Comparison of ENCODE assay signal across 18 cellular contexts in the genomic region with DNA sequence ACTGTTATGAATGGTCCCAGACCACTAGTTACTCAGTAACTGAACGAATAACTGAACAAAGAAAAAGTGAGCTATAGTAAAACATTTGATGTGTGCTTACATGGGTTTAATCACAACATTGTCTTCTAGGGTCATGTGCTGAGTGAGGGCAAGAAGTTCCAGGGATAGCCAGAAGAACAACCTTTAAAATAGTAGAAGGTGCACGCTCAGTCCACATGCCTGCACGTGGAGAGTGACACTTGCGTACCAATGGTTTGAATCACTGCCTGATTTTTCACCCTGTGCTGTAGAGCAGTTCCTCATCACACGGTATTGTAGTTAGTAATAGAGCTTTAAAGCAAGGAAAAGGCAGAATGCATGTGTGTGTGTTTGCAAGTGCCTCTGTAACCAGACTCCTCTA.
DNase-seq lines count a peak whose midpoint lies in the region; ATAC-seq, FAIRE-seq and TF ChIP-seq lines count a peak whose summit lies in the region.
"Had no signal": no experiment of that assay in that cellular context is flagged by ENCODE, and none has a peak within 500 bp of the region (broad histone marks: within the 10 kb centered on the region; RNA-seq: fewer than 3 reads in every experiment).

No MANE protein-coding gene starts in this region.

- 7% methylated on average over 5 of the region's 5 CpGs for WGBS in HepG2 (ENCODE audit: low lambda C conversion rate)
- 51% methylated on average over 5 of the region's 5 CpGs for WGBS in right lobe of liver (ENCODE audit: insufficient coverage, low coverage, low lambda C conversion rate, missing lambda C conversion rate)

- no peaks in the 10 kb centered on the region for H3K9me3 ChIP-seq in HepG2 (ENCODE audit: low read length)
- no peaks in the 10 kb centered on the region for H3K9me3 ChIP-seq in right lobe of liver
- H3K9me3 ChIP-seq: BLaER1 treated with 17β-estradiol and CSF1 and Interleukin-3, amounts not matched to agents 10 nM and 100 nM; HAP-1 had no signal

- intact Hi-C loops in HepG2 (cut with micrococcal nuclease; ENCODE audit: unreplicated experiment): no loop called here
- intact Hi-C loops in right lobe of liver (cut with DNase I): no loop called here
- intact Hi-C loops in dorsolateral prefrontal cortex (cut with DNase I): no loop called here

- H3K27ac ChIP-seq in HepG2 (ENCODE audit: extremely low read length, insufficient read depth, low read length) (no peak overlapping the region), right lobe of liver (no peak overlapping the region), angular gyrus (ENCODE audit: low read depth, low read length) (peak overlapping the region; percentile 50), dorsolateral prefrontal cortex (peak overlapping the region in 38 of 59 donors; percentile 2 to 82 (median 49))
- H3K27ac ChIP-seq: BLaER1 treated with 17β-estradiol and CSF1 and Interleukin-3, amounts not matched to agents 10 nM and 100 nM; GM23248 had no signal

- TF ChIP-seq POLR2A in HepG2 (IDR thresholded peaks at IDR 0.05; ENCODE audit: insufficient read depth in 1 of 2, low read depth in 2 of 2, low read length in 2 of 2) (no peak), right lobe of liver (IDR thresholded peaks at IDR 0.05) (no peak)

- no peak for TF ChIP-seq CTCF in HepG2 (CRISPR knock-in tag; IDR thresholded peaks at IDR 0.05)
- no peak for TF ChIP-seq CTCF in right lobe of liver (IDR thresholded peaks at IDR 0.05)
- no peak for TF ChIP-seq CTCF in dorsolateral prefrontal cortex (IDR thresholded peaks at IDR 0.05 in 54 of 56, conservative IDR thresholded peaks at IDR 0.05 in 2 of 56; ENCODE audit: low read depth in 1 of 56, partially characterized antibody in 56 of 56)

- TF ChIP-seq EP300 in HepG2 (IDR thresholded peaks at IDR 0.05; ENCODE audit: low read depth in 2 of 2, low read length in 2 of 2): no peak
- no peak for TF ChIP-seq EP300 in HepG2 (CRISPR knock-in tag; IDR thresholded peaks at IDR 0.05; ENCODE audit: borderline replicate concordance)

- H4K20me1 ChIP-seq in HepG2 (ENCODE audit: insufficient read depth, low read length): no peaks in the 10 kb centered on the region
- H4K20me1 ChIP-seq: BLaER1 treated with 17β-estradiol and CSF1 and Interleukin-3, amounts not matched to agents 10 nM and 100 nM had no signal

- no peak for TF ChIP-seq RAD21 in HepG2 (CRISPR knock-in tag; IDR thresholded peaks at IDR 0.05)

- H3K4me1 ChIP-seq in HepG2 (ENCODE audit: insufficient read depth, low read length) (no peaks in the 10 kb centered on the region), right lobe of liver (no peaks in the 10 kb centered on the region)
- H3K4me1 ChIP-seq: BLaER1 treated with 17β-estradiol and CSF1 and Interleukin-3, amounts not matched to agents 10 nM and 100 nM; HAP-1 had no signal

- no peak overlapping the region for H3K9ac ChIP-seq in HepG2 (ENCODE audit: insufficient read depth, low read depth, low read length)
- H3K9ac ChIP-seq: BLaER1 treated with 17β-estradiol and CSF1 and Interleukin-3, amounts not matched to agents 10 nM and 100 nM; GM23248 had no signal

- H3K27me3 ChIP-seq in HepG2 (ENCODE audit: control insufficient read depth in 1 of 2, insufficient read depth in 2 of 2, low read length in 2 of 2): peaks cover 0 to under 1% of the 10 kb centered on the region in 2 experiments; a peak in 2 of 5 replicates
- no peaks in the 10 kb centered on the region for H3K27me3 ChIP-seq in right lobe of liver
- no peaks in the 10 kb centered on the region for H3K27me3 ChIP-seq in dorsolateral prefrontal cortex
- H3K27me3 ChIP-seq: BLaER1 treated with 17β-estradiol and CSF1 and Interleukin-3, amounts not matched to agents 10 nM and 100 nM had no signal

- H2AFZ ChIP-seq in HepG2 (ENCODE audit: low read length): no peak overlapping the region
- H2AFZ ChIP-seq: GM23248 had no signal

- no peak overlapping the region for H3K4me3 ChIP-seq in HepG2 (replicated peaks in 1 of 3; ENCODE audit: insufficient read depth in 1 of 3, low read depth in 2 of 3, low read length in 3 of 3)
- no peak overlapping the region for H3K4me3 ChIP-seq in right lobe of liver
- no peak overlapping the region for H3K4me3 ChIP-seq in dorsolateral prefrontal cortex
- H3K4me3 ChIP-seq: BLaER1 treated with 17β-estradiol and CSF1 and Interleukin-3, amounts not matched to agents 10 nM and 100 nM; GM23248; HAP-1 had no signal

- H3K4me2 ChIP-seq in HepG2 (ENCODE audit: low read depth, low read length): no peak overlapping the region
- H3K4me2 ChIP-seq: BLaER1 treated with 17β-estradiol and CSF1 and Interleukin-3, amounts not matched to agents 10 nM and 100 nM had no signal

- in situ Hi-C loops in HepG2 (cut with HindIII; ENCODE audit: extremely low pct_ligation_motif_present, low pct_unique_long_range_greater_than_20kb): no loop called here

- no peaks in the 10 kb centered on the region for H3K79me2 ChIP-seq in HepG2 (ENCODE audit: insufficient read depth, low read length)

- FAIRE-seq in HepG2 (lab: Jason Lieb, UNC): no peak
- FAIRE-seq: G401.6, GM12892, GM18507, HTR-8/SVneo had no signal

- ATAC-seq in HepG2 (no peak), right lobe of liver (no peak)
- ATAC-seq: CD8-positive, alpha-beta T cell had no signal

- POLR2A ChIA-PET in HepG2 (lab: Yijun Ruan, JAX): no interaction called here

- no TSS peak for BruUV-seq in HepG2 (replicated peaks; lab: Mats Ljungman, UMichigan)

- no peaks in the 10 kb centered on the region for H3K36me3 ChIP-seq in HepG2 (replicated peaks in 1 of 2; ENCODE audit: control insufficient read depth in 1 of 2, insufficient read depth in 2 of 2, low read length in 2 of 2)
- no peaks in the 10 kb centered on the region for H3K36me3 ChIP-seq in right lobe of liver
- H3K36me3 ChIP-seq: BLaER1 treated with 17β-estradiol and CSF1 and Interleukin-3, amounts not matched to agents 10 nM and 100 nM; HAP-1 had no signal

- no peak for DNase-seq in HepG2 (ENCODE audit: low spot score)
- DNase-seq in right lobe of liver: no peak
- DNase-seq in dorsolateral prefrontal cortex: no peak
- no peak for DNase-seq in NCI-H524 treated with DMSO at 0.1 percent for 48 hours (lab: John Stamatoyannopoulos, UW)
- DNase-seq in superior temporal gyrus (ENCODE audit: extremely low spot score): no peak
- no peak for DNase-seq in activated CD8-positive, alpha-beta memory T cell treated with anti-CD3 and anti-CD28 coated beads, Interleukin-2, amount 50 U/mL, for 48 hours
- DNase-seq: CD8-positive, alpha-beta T cell; DMS 273 treated with DMSO at 0.1 percent for 48 hours; DMS53; DND-41; GM23248 had no signal

- CTCF ChIA-PET in HepG2 (lab: Yijun Ruan, JAX; ENCODE audit: low intra/inter-chr PET ratio, low total read pairs): no interaction called here

TF ChIP-seq in HepG2, 621 proteins besides CTCF, POLR2A, EP300 and RAD21 (continues in another document):
- TF ChIP-seq, protein P1, sequence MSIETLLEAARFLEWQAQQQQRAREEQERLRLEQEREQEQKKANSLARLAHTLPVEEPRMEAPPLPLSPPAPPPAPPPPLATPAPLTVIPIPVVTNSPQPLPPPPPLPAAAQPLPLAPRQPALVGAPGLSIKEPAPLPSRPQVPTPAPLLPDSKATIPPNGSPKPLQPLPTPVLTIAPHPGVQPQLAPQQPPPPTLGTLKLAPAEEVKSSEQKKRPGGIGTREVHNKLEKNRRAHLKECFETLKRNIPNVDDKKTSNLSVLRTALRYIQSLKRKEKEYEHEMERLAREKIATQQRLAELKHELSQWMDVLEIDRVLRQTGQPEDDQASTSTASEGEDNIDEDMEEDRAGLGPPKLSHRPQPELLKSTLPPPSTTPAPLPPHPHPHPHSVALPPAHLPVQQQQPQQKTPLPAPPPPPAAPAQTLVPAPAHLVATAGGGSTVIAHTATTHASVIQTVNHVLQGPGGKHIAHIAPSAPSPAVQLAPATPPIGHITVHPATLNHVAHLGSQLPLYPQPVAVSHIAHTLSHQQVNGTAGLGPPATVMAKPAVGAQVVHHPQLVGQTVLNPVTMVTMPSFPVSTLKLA (IDR thresholded peaks at IDR 0.05): peak; percentile 42
- TF ChIP-seq ZFP90 (CRISPR knock-in tag; IDR thresholded peaks at IDR 0.05; ENCODE audit: borderline replicate concordance): no peak
- TF ChIP-seq, protein P2, sequence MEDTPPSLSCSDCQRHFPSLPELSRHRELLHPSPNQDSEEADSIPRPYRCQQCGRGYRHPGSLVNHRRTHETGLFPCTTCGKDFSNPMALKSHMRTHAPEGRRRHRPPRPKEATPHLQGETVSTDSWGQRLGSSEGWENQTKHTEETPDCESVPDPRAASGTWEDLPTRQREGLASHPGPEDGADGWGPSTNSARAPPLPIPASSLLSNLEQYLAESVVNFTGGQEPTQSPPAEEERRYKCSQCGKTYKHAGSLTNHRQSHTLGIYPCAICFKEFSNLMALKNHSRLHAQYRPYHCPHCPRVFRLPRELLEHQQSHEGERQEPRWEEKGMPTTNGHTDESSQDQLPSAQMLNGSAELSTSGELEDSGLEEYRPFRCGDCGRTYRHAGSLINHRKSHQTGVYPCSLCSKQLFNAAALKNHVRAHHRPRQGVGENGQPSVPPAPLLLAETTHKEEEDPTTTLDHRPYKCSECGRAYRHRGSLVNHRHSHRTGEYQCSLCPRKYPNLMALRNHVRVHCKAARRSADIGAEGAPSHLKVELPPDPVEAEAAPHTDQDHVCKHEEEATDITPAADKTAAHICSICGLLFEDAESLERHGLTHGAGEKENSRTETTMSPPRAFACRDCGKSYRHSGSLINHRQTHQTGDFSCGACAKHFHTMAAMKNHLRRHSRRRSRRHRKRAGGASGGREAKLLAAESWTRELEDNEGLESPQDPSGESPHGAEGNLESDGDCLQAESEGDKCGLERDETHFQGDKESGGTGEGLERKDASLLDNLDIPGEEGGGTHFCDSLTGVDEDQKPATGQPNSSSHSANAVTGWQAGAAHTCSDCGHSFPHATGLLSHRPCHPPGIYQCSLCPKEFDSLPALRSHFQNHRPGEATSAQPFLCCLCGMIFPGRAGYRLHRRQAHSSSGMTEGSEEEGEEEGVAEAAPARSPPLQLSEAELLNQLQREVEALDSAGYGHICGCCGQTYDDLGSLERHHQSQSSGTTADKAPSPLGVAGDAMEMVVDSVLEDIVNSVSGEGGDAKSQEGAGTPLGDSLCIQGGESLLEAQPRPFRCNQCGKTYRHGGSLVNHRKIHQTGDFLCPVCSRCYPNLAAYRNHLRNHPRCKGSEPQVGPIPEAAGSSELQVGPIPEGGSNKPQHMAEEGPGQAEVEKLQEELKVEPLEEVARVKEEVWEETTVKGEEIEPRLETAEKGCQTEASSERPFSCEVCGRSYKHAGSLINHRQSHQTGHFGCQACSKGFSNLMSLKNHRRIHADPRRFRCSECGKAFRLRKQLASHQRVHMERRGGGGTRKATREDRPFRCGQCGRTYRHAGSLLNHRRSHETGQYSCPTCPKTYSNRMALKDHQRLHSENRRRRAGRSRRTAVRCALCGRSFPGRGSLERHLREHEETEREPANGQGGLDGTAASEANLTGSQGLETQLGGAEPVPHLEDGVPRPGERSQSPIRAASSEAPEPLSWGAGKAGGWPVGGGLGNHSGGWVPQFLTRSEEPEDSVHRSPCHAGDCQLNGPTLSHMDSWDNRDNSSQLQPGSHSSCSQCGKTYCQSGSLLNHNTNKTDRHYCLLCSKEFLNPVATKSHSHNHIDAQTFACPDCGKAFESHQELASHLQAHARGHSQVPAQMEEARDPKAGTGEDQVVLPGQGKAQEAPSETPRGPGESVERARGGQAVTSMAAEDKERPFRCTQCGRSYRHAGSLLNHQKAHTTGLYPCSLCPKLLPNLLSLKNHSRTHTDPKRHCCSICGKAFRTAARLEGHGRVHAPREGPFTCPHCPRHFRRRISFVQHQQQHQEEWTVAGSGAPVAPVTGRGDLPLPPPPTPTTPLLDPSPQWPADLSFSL (CRISPR knock-in tag; IDR thresholded peaks at IDR 0.05): no peak

Comparison
In these comparisons a context has a peak if more than half of its experiments do, and no peak if none do; other contexts are left out.
1. H3K27ac ChIP-seq: peak in angular gyrus (single experiment) and dorsolateral prefrontal cortex (38 of 59); none in HepG2 (single experiment) and right lobe of liver (0 of 3).